ENCODE assay signal across 1 cellular context in the genomic region with DNA sequence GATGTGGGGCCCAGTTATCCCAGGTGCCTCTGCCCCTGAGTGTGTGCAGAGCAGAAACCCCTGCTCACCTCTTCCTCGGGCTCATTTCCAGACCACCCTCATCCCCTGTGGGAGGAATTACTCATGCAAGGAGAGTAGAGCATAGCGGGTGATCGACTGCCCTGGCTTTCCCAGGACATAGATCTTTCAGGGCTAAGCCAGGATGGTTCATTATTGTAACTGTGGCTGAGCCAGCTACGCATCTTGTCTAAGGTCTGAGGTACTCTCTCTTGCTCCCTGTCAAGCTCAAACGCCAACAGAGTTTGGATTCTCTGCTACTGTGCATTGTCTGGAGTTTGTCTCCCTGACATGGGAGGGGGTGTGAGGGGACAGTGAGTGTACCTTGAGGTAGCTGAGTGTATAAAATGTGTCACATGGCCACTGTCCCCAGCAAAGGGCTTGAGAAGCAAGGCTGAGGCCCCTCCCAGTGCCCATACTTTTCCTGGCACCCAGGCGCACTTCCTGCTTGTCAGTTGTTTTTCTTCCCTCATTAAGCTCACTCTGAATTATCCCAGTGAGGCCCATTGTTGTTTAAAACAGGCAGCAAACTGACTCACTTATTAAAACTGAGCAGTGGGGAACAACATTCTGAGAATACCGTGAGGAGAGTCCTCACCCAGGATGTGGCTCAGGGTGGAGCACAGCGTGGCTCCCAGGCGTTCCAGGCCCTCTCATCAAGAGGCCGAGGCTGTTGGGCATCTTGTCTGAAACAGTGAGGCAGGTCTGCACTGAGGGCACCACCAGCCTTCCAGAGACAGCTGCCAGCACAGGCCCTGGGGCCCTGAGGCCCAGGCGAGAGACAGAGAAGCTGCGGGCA.
TF ChIP-seq lines count a peak whose summit lies in the region.

No MANE protein-coding gene starts in this region.

TF ChIP-seq in GM23338, 12 proteins besides CTCF, POLR2A, EP300 and RAD21 (continued from another document):
- TF ChIP-seq ZNF462 (CRISPR knock-in tag; IDR thresholded peaks at IDR 0.05) (no peak), STAT1 (IDR thresholded peaks at IDR 0.05; ENCODE audit: unreplicated experiment) (no peak), JUNB (IDR thresholded peaks at IDR 0.05; ENCODE audit: unreplicated experiment) (no peak), REST (IDR thresholded peaks at IDR 0.05; ENCODE audit: unreplicated experiment) (no peak), ZNF114 (CRISPR knock-in tag; IDR thresholded peaks at IDR 0.05) (no peak), NANOG (IDR thresholded peaks at IDR 0.05; ENCODE audit: borderline replicate concordance) (no peak), POLR2AphosphoS5 (IDR thresholded peaks at IDR 0.05; ENCODE audit: low read depth) (no peak), EZH2 (IDR thresholded peaks at IDR 0.05; ENCODE audit: low read depth, unreplicated experiment) (no peak)
